8 cellular contexts compared by ENCODE assay signal in the genomic region with DNA sequence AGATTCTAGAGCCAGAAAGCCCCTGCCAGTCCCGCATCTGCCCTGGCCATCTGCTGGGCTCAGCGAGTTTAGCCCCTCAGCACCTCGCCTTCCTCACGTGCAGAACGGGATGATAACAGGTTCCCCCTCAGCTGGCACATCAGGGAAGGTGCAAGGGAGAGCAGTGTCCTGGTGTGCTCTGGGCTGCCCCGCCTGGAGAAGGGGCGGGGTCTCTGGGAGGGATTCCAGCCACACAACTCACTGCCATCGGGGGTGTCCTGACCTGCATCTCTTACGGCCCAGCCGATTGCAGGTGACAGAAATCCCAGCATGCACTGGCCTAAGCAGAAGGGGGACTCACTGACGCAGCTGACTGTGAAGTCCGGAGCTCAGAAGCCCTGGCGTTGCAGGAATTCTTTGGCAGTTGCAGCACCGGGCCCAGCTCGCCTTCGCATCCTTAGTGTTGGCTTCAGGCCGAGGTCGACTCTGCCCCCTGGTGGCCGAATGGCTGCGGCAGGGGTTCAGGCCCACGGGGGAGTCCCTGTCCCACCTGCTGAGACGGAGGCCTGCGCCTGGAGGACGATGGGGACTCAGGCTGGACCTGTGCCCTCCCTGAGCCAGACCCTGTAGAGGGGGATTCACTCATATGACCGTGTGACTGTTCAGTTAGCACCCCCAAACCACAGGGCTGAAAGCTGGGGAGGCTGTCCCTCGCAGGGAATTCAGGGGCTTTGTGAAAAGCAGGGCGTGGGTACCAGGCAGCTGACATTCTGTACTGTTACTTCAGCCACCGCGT.
DNase-seq lines count a peak whose midpoint lies in the region; ATAC-seq and TF ChIP-seq lines count a peak whose summit lies in the region.

No MANE protein-coding gene starts in this region.

- DNase-seq in G401 (ENCODE audit: low spot score) (peak; percentile 37), HEK293T (ENCODE audit: extremely low spot score) (peak; percentile 81), NT2/D1 (ENCODE audit: low read depth, low spot score) (peak; percentile 78), germinal center (ENCODE audit: low spot score) (peak; percentile 78), ovary (peak; percentile 79 to 91 (median 84)), tibial nerve (ENCODE audit: low spot score in 2 of 2) (peak; percentile 62 to 76)
- peak; percentile 29 for DNase-seq in activated T-helper 1 cell treated with anti-CD3 and anti-CD28 coated beads, Interleukin-12 subunit alpha, Interleukin-12 subunit beta, Interleukin-2, Interleukin-4 antibody, amounts not matched to agents 30 ng/mL and 10 ng/mL and 1 ng/mL, durations not matched to agents 14 hours and 24 hours and 36 hours (ENCODE audit: low spot score)

- H3K9me3 ChIP-seq in NT2/D1 (ENCODE audit: insufficient read depth, low read length), result no peaks in the 10 kb centered on the region
- no peaks in the 10 kb centered on the region for H3K9me3 ChIP-seq in ovary
- no peaks in the 10 kb centered on the region for H3K9me3 ChIP-seq in tibial nerve

- H3K4me3 ChIP-seq in NT2/D1 (ENCODE audit: insufficient read length, low read depth), result peak overlapping the region; percentile 5
- no peak overlapping the region for H3K4me3 ChIP-seq in ovary
- H3K4me3 ChIP-seq in tibial nerve, result peak overlapping the region in 1 of 4 donors; percentile 10

- TF ChIP-seq POLR2A in ovary (IDR thresholded peaks at IDR 0.05) (no peak), tibial nerve (IDR thresholded peaks at IDR 0.05) (peak in 1 of 2 donors; percentile 18)

- H3K36me3 Mint-ChIP-seq in activated T-helper 1 cell treated with anti-CD3 and anti-CD28 coated beads, Interleukin-12 subunit alpha, Interleukin-12 subunit beta, Interleukin-2, Interleukin-4 antibody, amounts not matched to agents 30 ng/mL and 10 ng/mL and 1 ng/mL, durations not matched to agents 14 hours and 24 hours and 36 hours (ENCODE audit: low read depth), result no peaks in the 10 kb centered on the region

- no peak overlapping the region for H3K9ac ChIP-seq in NT2/D1 (ENCODE audit: insufficient read length, low read depth)

- in situ Hi-C loops in G401 (cut with HindIII; ENCODE audit: low sequenced_read_pairs), result no loop called here

- H3K4me1 ChIP-seq in NT2/D1 (ENCODE audit: insufficient read depth, insufficient read length), result peaks cover 13% of the 10 kb centered on the region
- H3K4me1 ChIP-seq in ovary (ENCODE audit: insufficient read depth), result peaks cover 1% of the 10 kb centered on the region
- H3K4me1 ChIP-seq in tibial nerve, result peaks cover 0 to 32% (median 9%) of the 10 kb centered on the region in 4 donors

- no peaks in the 10 kb centered on the region for H3K27me3 Mint-ChIP-seq in activated T-helper 1 cell treated with anti-CD3 and anti-CD28 coated beads, Interleukin-12 subunit alpha, Interleukin-12 subunit beta, Interleukin-2, Interleukin-4 antibody, amounts not matched to agents 30 ng/mL and 10 ng/mL and 1 ng/mL, durations not matched to agents 14 hours and 24 hours and 36 hours (ENCODE audit: insufficient read depth)

- intact Hi-C loops in activated T-helper 1 cell treated with anti-CD3 and anti-CD28 coated beads, Interleukin-12 subunit alpha, Interleukin-12 subunit beta, Interleukin-2, Interleukin-4 antibody, amounts not matched to agents 30 ng/mL and 10 ng/mL and 1 ng/mL, durations not matched to agents 14 hours and 24 hours and 36 hours (cut with micrococcal nuclease), result loop anchor here (1.0 to 2.0 kb wide), 2 partner anchors 28 to 306 kb away; no protein-coding TSS in a partner anchor
- intact Hi-C loops in ovary (cut with DNase I), result loop anchor here in 3 of 4 donors (5.0 to 10.0 kb wide), 3 partner anchors 215 to 702 kb away; no protein-coding TSS in a partner anchor

- peak overlapping the region; percentile 45 to 60 for H3K27ac ChIP-seq in ovary
- H3K27ac ChIP-seq in tibial nerve, result peak overlapping the region; percentile 54 to 85 (median 73)

- H3K9me3 Mint-ChIP-seq in activated T-helper 1 cell treated with anti-CD3 and anti-CD28 coated beads, Interleukin-12 subunit alpha, Interleukin-12 subunit beta, Interleukin-2, Interleukin-4 antibody, amounts not matched to agents 30 ng/mL and 10 ng/mL and 1 ng/mL, durations not matched to agents 14 hours and 24 hours and 36 hours, result peaks cover 2% of the 10 kb centered on the region

- no peak overlapping the region for H3K4me3 Mint-ChIP-seq in activated T-helper 1 cell treated with anti-CD3 and anti-CD28 coated beads, Interleukin-12 subunit alpha, Interleukin-12 subunit beta, Interleukin-2, Interleukin-4 antibody, amounts not matched to agents 30 ng/mL and 10 ng/mL and 1 ng/mL, durations not matched to agents 14 hours and 24 hours and 36 hours

- WGBS in ovary, 3 donors, result 26 to 27% (median 27%) methylated on average over 18 to 29 of the region's 29 CpGs
- WGBS in tibial nerve, 2 donors, result 26 to 29% methylated on average over 24 to 29 of the region's 29 CpGs

- CTCF ChIA-PET in HEK293T (lab: Yijun Ruan, JAX), result interaction anchor here (0.6 to 4.1 kb wide), 12 partner anchors 17 to 750 kb away, joined by 3 to 38 read pairs (median 4); no protein-coding TSS in a partner anchor

- TF ChIP-seq CTCF in ovary (IDR thresholded peaks at IDR 0.05) (peak; percentile 67 to 83 (median 70)), tibial nerve (IDR thresholded peaks at IDR 0.05) (peak; percentile 77 to 95 (median 83))

- no peaks in the 10 kb centered on the region for H3K4me1 Mint-ChIP-seq in activated T-helper 1 cell treated with anti-CD3 and anti-CD28 coated beads, Interleukin-12 subunit alpha, Interleukin-12 subunit beta, Interleukin-2, Interleukin-4 antibody, amounts not matched to agents 30 ng/mL and 10 ng/mL and 1 ng/mL, durations not matched to agents 14 hours and 24 hours and 36 hours (ENCODE audit: low read depth)

- no peak for ATAC-seq in GM19324 (IDR thresholded peaks at IDR 0.05; ENCODE audit: low FRiP score, unreplicated experiment)

- no peaks in the 10 kb centered on the region for H3K36me3 ChIP-seq in NT2/D1 (ENCODE audit: insufficient read depth, insufficient read length, low read length)
- H3K36me3 ChIP-seq in ovary, result no peaks in the 10 kb centered on the region
- H3K36me3 ChIP-seq in tibial nerve, result peaks cover 0 to 23% (median 0%) of the 10 kb centered on the region in 3 donors

- TF ChIP-seq EP300 in ovary (IDR thresholded peaks at IDR 0.05) (no peak), tibial nerve (IDR thresholded peaks at IDR 0.05) (peak in 1 of 2 donors; percentile 78)

- H3K27me3 ChIP-seq in NT2/D1 (ENCODE audit: insufficient read depth, insufficient read length) (peaks cover 3% of the 10 kb centered on the region), ovary (no peaks in the 10 kb centered on the region), tibial nerve (no peaks in the 10 kb centered on the region)

- POLR2A ChIA-PET in HEK293T (lab: Yijun Ruan, JAX), result no interaction called here

- H3K27ac Mint-ChIP-seq in activated T-helper 1 cell treated with anti-CD3 and anti-CD28 coated beads, Interleukin-12 subunit alpha, Interleukin-12 subunit beta, Interleukin-2, Interleukin-4 antibody, amounts not matched to agents 30 ng/mL and 10 ng/mL and 1 ng/mL, durations not matched to agents 14 hours and 24 hours and 36 hours, result no peak overlapping the region

TF ChIP-seq in HEK293T, 16 proteins besides CTCF, POLR2A, EP300 and RAD21:
- no peak for TF ChIP-seq SUZ12 (IDR thresholded peaks at IDR 0.05)
- TF ChIP-seq ELF4 (IDR thresholded peaks at IDR 0.05), result no peak
- no peak for TF ChIP-seq CTBP1 (IDR thresholded peaks at IDR 0.05; ENCODE audit: borderline replicate concordance)
- no peak for TF ChIP-seq HDGF (IDR thresholded peaks at IDR 0.05; ENCODE audit: borderline replicate concordance)

Comparison
In these comparisons a context has a peak if more than half of its experiments do, and no peak if none do; other contexts are left out.
1. DNase-seq: peak in every context shown above with its lines; median percentile 84 in ovary; 81 in HEK293T; 78 in NT2/D1; 78 in germinal center; 69 in tibial nerve; 37 in G401; 29 in activated T-helper 1 cell treated with anti-CD3 and anti-CD28 coated beads, Interleukin-12 subunit alpha, Interleukin-12 subunit beta, Interleukin-2, Interleukin-4 antibody, amounts not matched to agents 30 ng/mL and 10 ng/mL and 1 ng/mL, durations not matched to agents 14 hours and 24 hours and 36 hours.